In genomic region chr1:160997323-160998038, GRCh38 we compare ENCODE assay signal across 8 cellular contexts. TPM values are rescaled to one million over a fixed set of nuclear protein-coding genes. Genes with fewer than 3 reads are reported as not detected.
DNase-seq lines count a peak whose midpoint lies in the region; ATAC-seq and TF ChIP-seq lines count a peak whose summit lies in the region.

No MANE protein-coding gene starts in this region.

- no peak for TF ChIP-seq POLR2A in HCT116 (IDR thresholded peaks at IDR 0.05; ENCODE audit: borderline replicate concordance, extremely low read depth, insufficient read depth, insufficient read length)

- H3K4me3 ChIP-seq in CD8-positive, alpha-beta T cell (ENCODE audit: low read depth, low read length) = no peak overlapping the region
- H3K4me3 ChIP-seq in HCT116 (replicated peaks in 1 of 2; ENCODE audit: low read depth in 1 of 2, low read length in 2 of 2) (no peak overlapping the region), adipocyte (ENCODE audit: low read length) (no peak overlapping the region)

- H3K27ac Mint-ChIP-seq in CD8-positive, alpha-beta T cell = peak overlapping the region; percentile 29
- peak overlapping the region; percentile 85 for H3K27ac Mint-ChIP-seq in progenitor cell of endocrine pancreas

- peaks cover 5% of the 10 kb centered on the region for H3K4me1 Mint-ChIP-seq in CD8-positive, alpha-beta T cell (ENCODE audit: low read depth)
- peaks cover 3% of the 10 kb centered on the region for H3K4me1 Mint-ChIP-seq in progenitor cell of endocrine pancreas (ENCODE audit: low read depth)

- no peaks in the 10 kb centered on the region for H4K20me1 ChIP-seq in HCT116 (ENCODE audit: insufficient read depth)

- H3K4me1 ChIP-seq in CD8-positive, alpha-beta T cell (ENCODE audit: insufficient read depth, low read length) = no peaks in the 10 kb centered on the region
- H3K4me1 ChIP-seq in HCT116 (ENCODE audit: control insufficient read depth in 1 of 2, insufficient read depth in 2 of 2, low read length in 2 of 2) (peaks cover 30 to 60% of the 10 kb centered on the region in 2 experiments), adipocyte (ENCODE audit: control insufficient read depth, insufficient read depth, low read length) (peaks cover 14% of the 10 kb centered on the region)

- RAD21 ChIA-PET in HCT116 (lab: Charles Lee; ENCODE audit: low non-redundant PET in 1 of 2, low total read pairs in 2 of 2, uncharacterized antibody in 2 of 2, unreplicated experiment in 2 of 2) = interaction anchor here (1.1 to 1.4 kb wide), 3 partner anchors 23 to 100 kb away, joined by 3 to 7 read pairs (median 4); partner anchors contain the start of genes F11R (in 1 of the 2) and KLHDC9 (in 1 of the 2)

- TF ChIP-seq RAD21 in HCT116 (IDR thresholded peaks at IDR 0.05; ENCODE audit: low read depth) = peak; percentile 75

- H3K4me2 ChIP-seq in HCT116 (ENCODE audit: low read length) = peak overlapping the region; percentile 55

- H2AFZ ChIP-seq in HCT116 (ENCODE audit: low read depth, low read length, poor library complexity, severe bottlenecking) = no peak overlapping the region

- H3K9me3 ChIP-seq in CD8-positive, alpha-beta T cell (ENCODE audit: low read length) = no peaks in the 10 kb centered on the region
- H3K9me3 ChIP-seq in HCT116 (ENCODE audit: control insufficient read depth in 1 of 2, insufficient read depth in 1 of 2, low read depth in 1 of 2, low read length in 2 of 2) (no peaks in the 10 kb centered on the region), adipocyte (ENCODE audit: control insufficient read depth, low read length) (no peaks in the 10 kb centered on the region)

- POLR2A ChIA-PET in CD8-positive, alpha-beta T cell (lab: Charles Lee) = interaction anchor here (0.5 to 4.7 kb wide), 8 partner anchors 23 to 357 kb away, joined by 3 to 39 read pairs (median 8); partner anchors contain the start of genes ARHGAP30, F11R, KLHDC9 and NIT1
- POLR2A ChIA-PET in HCT116 (lab: Charles Lee) = interaction anchor here (0.8 to 3.3 kb wide), 5 partner anchors 19 to 135 kb away, joined by 3 to 22 read pairs (median 4); partner anchors contain the start of genes DEDD and F11R

- in situ Hi-C loops in SK-MEL-5 (cut with HindIII; ENCODE audit: low pct_unique_long_range_greater_than_20kb, low sequenced_read_pairs) = no loop called here

- H3K36me3 Mint-ChIP-seq in CD8-positive, alpha-beta T cell = peaks cover 39% of the 10 kb centered on the region
- peaks cover 21% of the 10 kb centered on the region for H3K36me3 Mint-ChIP-seq in progenitor cell of endocrine pancreas (ENCODE audit: insufficient read depth)

- H3K9me3 Mint-ChIP-seq in CD8-positive, alpha-beta T cell = no peaks in the 10 kb centered on the region
- H3K9me3 Mint-ChIP-seq in progenitor cell of endocrine pancreas (ENCODE audit: low read depth) = no peaks in the 10 kb centered on the region

- BruUV-seq in HCT116 (replicated peaks; lab: Mats Ljungman, UMichigan) = no TSS peak

- intact Hi-C loops in CD8-positive, alpha-beta T cell (cut with DNase I, micrococcal nuclease) = loop anchor here (1.0 to 2.0 kb wide), 4 partner anchors 41 to 142 kb away; partner anchors contain the start of gene TSTD1 (in 1 of the 2)
- intact Hi-C loops in HCT116 (cut with micrococcal nuclease) (loop anchor here (1.0 to 5.0 kb wide), 3 partner anchors 41 to 142 kb away; partner anchors contain the start of genes NIT1, PFDN2 and TSTD1), Right ventricle myocardium superior (cut with DNase I) (loop anchor here (2.0 kb wide), 1 partner anchor 101 kb away; the partner anchor contains the start of gene KLHDC9)

- no peaks in the 10 kb centered on the region for H3K27me3 ChIP-seq in CD8-positive, alpha-beta T cell (ENCODE audit: insufficient read depth, low read length)
- H3K27me3 ChIP-seq in HCT116 (ENCODE audit: insufficient read depth, low read length) (no peaks in the 10 kb centered on the region), adipocyte (replicated peaks; ENCODE audit: control insufficient read depth, insufficient read depth, low read length) (no peaks in the 10 kb centered on the region)

- ATAC-seq in CD8-positive, alpha-beta T cell = peak; percentile 82
- ATAC-seq in HCT116 (peak; percentile 71), Right ventricle myocardium superior (ENCODE audit: poor library complexity) (peak; percentile 88), HG03571 (IDR thresholded peaks at IDR 0.05; ENCODE audit: unreplicated experiment) (no peak)

- no peaks in the 10 kb centered on the region for H3K9me2 ChIP-seq in HCT116 (ENCODE audit: insufficient read depth)

- no peak overlapping the region for H3K27ac ChIP-seq in CD8-positive, alpha-beta T cell (ENCODE audit: low read depth, low read length)
- peak overlapping the region; percentile 61 for H3K27ac ChIP-seq in HCT116 (ENCODE audit: low read depth, low read length)

- H3K79me2 ChIP-seq in HCT116 (ENCODE audit: insufficient read depth, low read length) = peaks cover 14% of the 10 kb centered on the region

- peak in 6 of 7 experiments; percentile 37 to 71 (median 52) for DNase-seq in CD8-positive, alpha-beta T cell
- peak; percentile 51 for DNase-seq in HCT116 (ENCODE audit: low read depth, low spot score)
- DNase-seq in SK-MEL-5 (ENCODE audit: low read depth, low spot score) = peak; percentile 83
- peak; percentile 82 for DNase-seq in adipocyte (ENCODE audit: low read depth)
- peak; percentile 76 for DNase-seq in Right ventricle myocardium superior
- no peak for DNase-seq in progenitor cell of endocrine pancreas (ENCODE audit: low spot score, unreplicated experiment)
- DNase-seq in OCI-M2 (lab: John Stamatoyannopoulos, UW; ENCODE audit: unreplicated experiment) = no peak

- H3K9ac ChIP-seq in HCT116 (ENCODE audit: low read length) = peak overlapping the region; percentile 59
- H3K9ac ChIP-seq in adipocyte (ENCODE audit: low read length) = peak overlapping the region; percentile 1

- no peak overlapping the region for H3K4me3 Mint-ChIP-seq in CD8-positive, alpha-beta T cell
- H3K4me3 Mint-ChIP-seq in progenitor cell of endocrine pancreas (ENCODE audit: low read depth) = no peak overlapping the region

- peaks cover 18% of the 10 kb centered on the region for H3K36me3 ChIP-seq in CD8-positive, alpha-beta T cell (ENCODE audit: insufficient read depth, low read length)
- H3K36me3 ChIP-seq in HCT116 (ENCODE audit: control insufficient read depth in 1 of 2, insufficient read depth in 2 of 2, low read length in 2 of 2) (peaks cover 25 to 32% of the 10 kb centered on the region in 2 experiments; a peak in 3 of 4 replicates), adipocyte (ENCODE audit: control insufficient read depth, insufficient read depth, low read length, severe bottlenecking) (peaks cover 12% of the 10 kb centered on the region)

- TF ChIP-seq CTCF in CD8-positive, alpha-beta T cell (IDR thresholded peaks at IDR 0.05) = peak; percentile 30
- TF ChIP-seq CTCF in HCT116 (IDR thresholded peaks at IDR 0.05 in 2 of 3, conservative IDR thresholded peaks at IDR 0.05 in 1 of 3; ENCODE audit: borderline replicate concordance in 1 of 3, insufficient read depth in 1 of 3, low read depth in 2 of 3, low read length in 2 of 3) (peak; percentile 58 to 75 (median 73); a peak in 5 of 6 replicates), progenitor cell of endocrine pancreas (IDR thresholded peaks at IDR 0.05; ENCODE audit: unreplicated experiment) (peak; percentile 55)

- no peaks in the 10 kb centered on the region for H3K27me3 Mint-ChIP-seq in CD8-positive, alpha-beta T cell (ENCODE audit: low read depth)
- no peaks in the 10 kb centered on the region for H3K27me3 Mint-ChIP-seq in progenitor cell of endocrine pancreas

- CTCF ChIA-PET in CD8-positive, alpha-beta T cell (lab: Charles Lee) = interaction anchor here (0.7 to 4.7 kb wide), 30 partner anchors 7 to 170 kb away, joined by 3 to 72 read pairs (median 6); partner anchors contain the start of genes ARHGAP30, F11R, KLHDC9 and NECTIN4
- CTCF ChIA-PET in HCT116 (lab: Charles Lee) = interaction anchor here (0.7 to 2.6 kb wide), 13 partner anchors 8 to 384 kb away, joined by 3 to 20 read pairs (median 3); partner anchors contain the start of genes F11R, KLHDC9 and USF1

TF ChIP-seq in HCT116, 20 proteins besides CTCF, POLR2A, EP300 and RAD21 (continues in another document):
- TF ChIP-seq YY1 (IDR thresholded peaks at IDR 0.05; ENCODE audit: extremely low read depth, insufficient replicate concordance, low read depth, low read length) = no peak

RNA-seq across cellular contexts. Expression of gene F11R, which starts 23.5 kb away (rescaled TPM):
- 10 to 100 TPM; 16.8 to 20.0 TPM for total RNA-seq in CD8-positive, alpha-beta T cell
- 86.7 TPM for total RNA-seq in HCT116 (2021; ENCODE audit: unreplicated experiment)
- 127 and 147 TPM in 2 replicates for polyA plus RNA-seq in HCT116 (2012)
- 6.4 and 7.3 TPM in 2 replicates for total RNA-seq in SK-MEL-5 (2014; rRNA removed; shearing (Covaris generic))
- polyA plus RNA-seq in SK-MEL-5 (2015; cell fraction: cytosol; rRNA removed) = 3.9 and 15.2 TPM in 2 replicates
- 3.6 and 8.5 TPM in 2 replicates for polyA plus RNA-seq in SK-MEL-5 (2015; cell fraction: nucleus; rRNA removed)
- total RNA-seq in Right ventricle myocardium superior = 10.1 TPM
- 149 and 156 TPM in 2 replicates for total RNA-seq in progenitor cell of endocrine pancreas

RNA-seq across cellular contexts. Expression of gene TSTD1, which starts 41.3 kb away (rescaled TPM):
- 10 to 100 TPM; 44.8 to 46.6 TPM for total RNA-seq in CD8-positive, alpha-beta T cell
- total RNA-seq in HCT116 (2021; ENCODE audit: unreplicated experiment) (116 TPM), Right ventricle myocardium superior (9.3 TPM), progenitor cell of endocrine pancreas (52.0 and 54.7 TPM in 2 replicates)
- polyA plus RNA-seq in HCT116 (2012) = 157 and 191 TPM in 2 replicates
- 0.98 and 1.8 TPM in 2 replicates for total RNA-seq in SK-MEL-5 (2014; rRNA removed; shearing (Covaris generic))
- polyA plus RNA-seq in SK-MEL-5 (2015; cell fraction: cytosol; rRNA removed) = 1.9 and 3.6 TPM in 2 replicates
- 2.2 and 2.7 TPM in 2 replicates for polyA plus RNA-seq in SK-MEL-5 (2015; cell fraction: nucleus; rRNA removed)

RNA-seq across cellular contexts. Expression of gene ITLN2, which starts 42.9 kb away (rescaled TPM):
- total RNA-seq in CD8-positive, alpha-beta T cell = not detected
- 0.20 TPM for total RNA-seq in HCT116 (2021; ENCODE audit: unreplicated experiment)
- 0.07 TPM in 1 of 2 replicates, not detected in the other for polyA plus RNA-seq in HCT116 (2012)
- 0.69 and 0.90 TPM in 2 replicates for total RNA-seq in SK-MEL-5 (2014; rRNA removed; shearing (Covaris generic))
- 0.34 and 1.2 TPM in 2 replicates for polyA plus RNA-seq in SK-MEL-5 (2015; cell fraction: cytosol; rRNA removed)
- not detected in 2 replicates for polyA plus RNA-seq in SK-MEL-5 (2015; cell fraction: nucleus; rRNA removed)
- total RNA-seq in Right ventricle myocardium superior = not detected
- total RNA-seq in progenitor cell of endocrine pancreas = 1.2 and 1.8 TPM in 2 replicates

RNA-seq across cellular contexts. Expression of gene USF1, which starts 48.3 kb away (rescaled TPM):
- total RNA-seq in CD8-positive, alpha-beta T cell = 10 to 100 TPM; 95.6 to 98.8 TPM
- total RNA-seq in HCT116 (2021; ENCODE audit: unreplicated experiment) (48.0 TPM), Right ventricle myocardium superior (28.4 TPM), progenitor cell of endocrine pancreas (79.9 and 88.7 TPM in 2 replicates)
- polyA plus RNA-seq in HCT116 (2012) = 49.1 and 61.6 TPM in 2 replicates
- total RNA-seq in SK-MEL-5 (2014; rRNA removed; shearing (Covaris generic)) = 48.9 and 50.4 TPM in 2 replicates
- polyA plus RNA-seq in SK-MEL-5 (2015; cell fraction: cytosol; rRNA removed) = 20.8 and 25.7 TPM in 2 replicates
- 305 and 402 TPM in 2 replicates for polyA plus RNA-seq in SK-MEL-5 (2015; cell fraction: nucleus; rRNA removed)

Comparison
In these comparisons a context has a peak if more than half of its experiments do, and no peak if none do; other contexts are left out.
1. DNase-seq: peak in CD8-positive, alpha-beta T cell (6 of 7), HCT116 (single experiment), SK-MEL-5 (single experiment), adipocyte (single experiment) and Right ventricle myocardium superior (single experiment); none in progenitor cell of endocrine pancreas (single experiment) and OCI-M2 (single experiment).
2. Peak in every context shown above with its lines, with median percentiles within 50 percentile points of each other: CTCF ChIP-seq.